8 cellular contexts compared by ENCODE assay signal in genomic region chr20:59403261-59403961, GRCh38.
DNase-seq lines count a peak whose midpoint lies in the region; ATAC-seq lines count a peak whose summit lies in the region.

No MANE protein-coding gene starts in this region.

- no peaks in the 10 kb centered on the region for H3K36me3 Mint-ChIP-seq in activated CD4-positive, alpha-beta memory T cell treated with anti-CD3 and anti-CD28 coated beads, Interleukin-2, amount 10 ng/mL, durations not matched to agents 7 days and 5 days (ENCODE audit: low read depth)

- POLR2A ChIA-PET in activated CD4-positive, alpha-beta memory T cell treated with anti-CD3 and anti-CD28 coated beads, Interleukin-2, amount 10 ng/mL, durations not matched to agents 7 days and 5 days (lab: Charles Lee): no interaction called here

- peaks cover 4% of the 10 kb centered on the region for H3K4me1 Mint-ChIP-seq in activated CD4-positive, alpha-beta memory T cell treated with anti-CD3 and anti-CD28 coated beads, Interleukin-2, amount 10 ng/mL, durations not matched to agents 7 days and 5 days

- H3K27ac Mint-ChIP-seq in activated CD4-positive, alpha-beta memory T cell treated with anti-CD3 and anti-CD28 coated beads, Interleukin-2, amount 10 ng/mL, durations not matched to agents 7 days and 5 days: no peak overlapping the region

- peak; percentile 85 for DNase-seq in GM03348 (ENCODE audit: low spot score)
- peak; percentile 16 for DNase-seq in NCI-H1092 (lab: John Stamatoyannopoulos, UW)
- DNase-seq in activated CD4-positive, alpha-beta memory T cell treated with anti-CD3 and anti-CD28 coated beads, Interleukin-2, amount 10 ng/mL, durations not matched to agents 7 days and 5 days: peak; percentile 66
- peak; percentile 48 for DNase-seq in effector CD4-positive, alpha-beta T cell
- peak; percentile 48 for DNase-seq in midbrain (lab: John Stamatoyannopoulos, UW)
- peak; percentile 68 for DNase-seq in stimulated activated CD8-positive, alpha-beta memory T cell treated with anti-CD3 and anti-CD28 coated beads, Interleukin-4, amount 100 ng/mL, for 24 hours (ENCODE audit: low read depth)

- no peaks in the 10 kb centered on the region for H3K9me3 Mint-ChIP-seq in activated CD4-positive, alpha-beta memory T cell treated with anti-CD3 and anti-CD28 coated beads, Interleukin-2, amount 10 ng/mL, durations not matched to agents 7 days and 5 days

- CTCF ChIA-PET in activated CD4-positive, alpha-beta memory T cell treated with anti-CD3 and anti-CD28 coated beads, Interleukin-2, amount 10 ng/mL, durations not matched to agents 7 days and 5 days (lab: Charles Lee): interaction anchor here (0.9 to 2.1 kb wide), 11 partner anchors 8 to 371 kb away, joined by 3 to 8 read pairs (median 4); partner anchors contain the start of gene ATP5F1E

- no peak for ATAC-seq in GM21360 (IDR thresholded peaks at IDR 0.05; ENCODE audit: unreplicated experiment)
- ATAC-seq in GM18517 (IDR thresholded peaks at IDR 0.05; ENCODE audit: unreplicated experiment): no peak

- H3K4me3 Mint-ChIP-seq in activated CD4-positive, alpha-beta memory T cell treated with anti-CD3 and anti-CD28 coated beads, Interleukin-2, amount 10 ng/mL, durations not matched to agents 7 days and 5 days: peak overlapping the region; percentile 25

- H3K27me3 Mint-ChIP-seq in activated CD4-positive, alpha-beta memory T cell treated with anti-CD3 and anti-CD28 coated beads, Interleukin-2, amount 10 ng/mL, durations not matched to agents 7 days and 5 days: peaks cover 24% of the 10 kb centered on the region

Comparison
In these comparisons a context has a peak if more than half of its experiments do, and no peak if none do; other contexts are left out.
1. DNase-seq: peak in every context shown above with its lines; median percentile 85 in GM03348; 68 in stimulated activated CD8-positive, alpha-beta memory T cell treated with anti-CD3 and anti-CD28 coated beads, Interleukin-4, amount 100 ng/mL, for 24 hours; 66 in activated CD4-positive, alpha-beta memory T cell treated with anti-CD3 and anti-CD28 coated beads, Interleukin-2, amount 10 ng/mL, durations not matched to agents 7 days and 5 days; 48 in effector CD4-positive, alpha-beta T cell; 48 in midbrain; 16 in NCI-H1092.